In genomic region chr11:18743365-18743764, GRCh38 we compare ENCODE assay signal across 27 cellular contexts.
"Had no signal": no experiment of that assay in that cellular context is flagged by ENCODE, and none has a peak within 500 bp of the region (broad histone marks: within the 10 kb centered on the region; RNA-seq: fewer than 3 reads in every experiment).

No MANE protein-coding gene starts in this region.

- DNase-seq: activated effector memory CD4-positive, alpha-beta T cell treated with anti-CD3 and anti-CD28 coated beads, Interleukin-2, amount 50 U/mL, for 16 hours; activated effector memory CD4-positive, alpha-beta T cell treated with Interleukin-2 at 50 U/mL for 16 hours; activated gamma-delta T cell; activated gamma-delta T cell treated with Interleukin-2 at 50 U/mL for 16 hours; activated naive CD4-positive, alpha-beta T cell; activated naive CD4-positive, alpha-beta T cell treated with anti-CD3 and anti-CD28 coated beads for 36 hours; activated naive CD4-positive, alpha-beta T cell treated with anti-CD3 and anti-CD28 coated beads, Interleukin-2, amount 10 ng/mL, durations not matched to agents 7 days and 5 days; activated naive CD4-positive, alpha-beta T cell treated with anti-CD3 and anti-CD28 coated beads, Interleukin-2, amount 50 U/mL, for 16 hours; activated naive CD8-positive, alpha-beta T cell treated with anti-CD3 and anti-CD28 coated beads for 36 hours; activated naive CD8-positive, alpha-beta T cell treated with anti-CD3 and anti-CD28 coated beads, Interleukin-2, amount 10 ng/mL, durations not matched to agents 7 days and 5 days; activated naive CD8-positive, alpha-beta T cell treated with anti-CD3 and anti-CD28 coated beads, Interleukin-2, amount 50 U/mL, for 24 hours; activated T-cell treated with anti-CD3 and anti-CD28 coated beads, Interleukin-2, amount 50 U/mL, for 1 hour; activated T-cell treated with anti-CD3 and anti-CD28 coated beads, Interleukin-2, amount 50 U/mL, for 24 hours; activated T-cell treated with anti-CD3 and anti-CD28 coated beads, Interleukin-2, amount 50 U/mL, for 4 hours; activated T-cell treated with anti-CD3 and anti-CD28 coated beads, Interleukin-2, amount 50 U/mL, for 48 hours; activated T-cell treated with anti-CD3 and anti-CD28 coated beads, Interleukin-2, amount 50 U/mL, for 72 hours; adrenal gland; amniotic stem cell; amygdala; aorta; body of pancreas; brain microvascular endothelial cell; central memory CD4-positive, alpha-beta T cell; cerebellar nuclear complex had no signal

- H3K27ac ChIP-seq: adrenal gland, ascending aorta, body of pancreas, brain microvascular endothelial cell, breast epithelium, cardiac muscle cell had no signal
